ENCODE assay signal across 8 cellular contexts in genomic region chr5:59506285-59506877, GRCh38.
DNase-seq lines count a peak whose midpoint lies in the region; ATAC-seq lines count a peak whose summit lies in the region.

No MANE protein-coding gene starts in this region.

- ATAC-seq in HG02885 (IDR thresholded peaks at IDR 0.05; ENCODE audit: poor library complexity, unreplicated experiment), result no peak

- DNase-seq in DMS114 treated with DMSO at 0.1 percent for 48 hours (lab: John Stamatoyannopoulos, UW; ENCODE audit: unreplicated experiment) (peak; percentile 19), NCI-H1105 (lab: John Stamatoyannopoulos, UW) (peak; percentile 12), astrocyte of the hippocampus (ENCODE audit: low read depth, low spot score) (peak; percentile 31), lung microvascular endothelial cell (ENCODE audit: low read depth in 2 of 2) (peak; percentile 63 to 66), retina (no peak), AG08395 (ENCODE audit: low spot score) (no peak)
- DNase-seq in activated naive CD4-positive, alpha-beta T cell treated with anti-CD3 and anti-CD28 coated beads, Interleukin-2, amount 50 U/mL, for 16 hours, result no peak

Comparison
In these comparisons a context has a peak if more than half of its experiments do, and no peak if none do; other contexts are left out.
1. DNase-seq: peak in DMS114 treated with DMSO at 0.1 percent for 48 hours (single experiment), NCI-H1105 (single experiment), astrocyte of the hippocampus (single experiment) and lung microvascular endothelial cell (2 of 2); none in retina (single experiment), AG08395 (single experiment) and activated naive CD4-positive, alpha-beta T cell treated with anti-CD3 and anti-CD28 coated beads, Interleukin-2, amount 50 U/mL, for 16 hours (single experiment).